In the genomic region with DNA sequence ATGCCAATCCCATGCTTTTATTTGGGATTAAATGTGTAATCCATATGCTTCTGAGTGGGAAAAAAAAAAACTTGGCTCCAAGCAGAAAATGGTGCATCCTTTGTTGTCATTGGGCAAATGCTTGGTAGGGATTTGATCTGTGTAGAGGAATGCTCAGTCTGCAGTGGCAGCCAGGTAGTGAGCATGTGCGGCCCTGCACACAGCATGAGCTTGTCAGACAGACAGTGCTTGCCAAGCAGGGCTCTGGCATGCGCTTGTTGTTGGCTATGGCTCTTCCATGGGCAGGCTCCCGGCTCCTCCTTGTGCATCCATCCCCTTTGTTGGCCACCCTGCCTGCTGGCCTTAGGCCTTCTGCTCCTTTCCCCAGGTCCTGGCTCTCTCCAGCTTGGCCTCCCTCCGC, we compare ENCODE assay signal across 15 cellular contexts.
DNase-seq lines count a peak whose midpoint lies in the region; ATAC-seq and TF ChIP-seq lines count a peak whose summit lies in the region.
"Had no signal": no experiment of that assay in that cellular context is flagged by ENCODE, and none has a peak within 500 bp of the region (broad histone marks: within the 10 kb centered on the region; RNA-seq: fewer than 3 reads in every experiment).

No MANE protein-coding gene starts in this region.

- H3F3A ChIP-seq in PC-9 (ENCODE audit: insufficient read depth, low read depth): no peaks in the 10 kb centered on the region

- CTCF ChIA-PET in PC-9 (lab: Charles Lee): no interaction called here

- no peak overlapping the region for H3K27ac Mint-ChIP-seq in stimulated activated naive CD8-positive, alpha-beta T cell treated with anti-CD3 and anti-CD28 coated beads, Interleukin-15, amount 100 ng/mL, for 72 hours

- H3K4me2 ChIP-seq in PC-9: no peak overlapping the region

- H3K9me3 ChIP-seq in left ventricle myocardium inferior (replicated peaks) (no peaks in the 10 kb centered on the region), PC-9 (ENCODE audit: insufficient read depth, low read depth) (no peaks in the 10 kb centered on the region)

- no peak for ATAC-seq in stimulated activated naive CD8-positive, alpha-beta T cell treated with anti-CD3 and anti-CD28 coated beads, Interleukin-15, amount 100 ng/mL, for 72 hours

- no TSS peak for BruUV-seq in PC-9 (replicated peaks; lab: Mats Ljungman, UMichigan)

- H3K27me3 ChIP-seq in left ventricle myocardium inferior (ENCODE audit: low read depth): no peaks in the 10 kb centered on the region
- H3K27me3 ChIP-seq in rectal smooth muscle tissue (ENCODE audit: control insufficient read depth, insufficient read depth, low read length): no peaks in the 10 kb centered on the region
- H3K27me3 ChIP-seq in PC-9 (ENCODE audit: insufficient read depth, low read depth): no peaks in the 10 kb centered on the region

- H3K9ac ChIP-seq in rectal smooth muscle tissue (ENCODE audit: low read length): no peak overlapping the region

- no peak overlapping the region for H3K4me3 Mint-ChIP-seq in stimulated activated naive CD8-positive, alpha-beta T cell treated with anti-CD3 and anti-CD28 coated beads, Interleukin-15, amount 100 ng/mL, for 72 hours

- H2AFZ ChIP-seq in PC-9: no peak overlapping the region

- peaks cover 28% of the 10 kb centered on the region for H3K4me1 Mint-ChIP-seq in stimulated activated naive CD8-positive, alpha-beta T cell treated with anti-CD3 and anti-CD28 coated beads, Interleukin-15, amount 100 ng/mL, for 72 hours

- no peak for TF ChIP-seq CTCF in left ventricle myocardium inferior (IDR thresholded peaks at IDR 0.05; ENCODE audit: borderline replicate concordance)
- TF ChIP-seq CTCF in PC-9 (conservative IDR thresholded peaks at IDR 0.05): no peak

- H3K27ac ChIP-seq in left ventricle myocardium inferior (replicated peaks) (no peak overlapping the region), rectal smooth muscle tissue (ENCODE audit: low read depth, low read length) (peak overlapping the region; percentile 65), PC-9 (no peak overlapping the region)
- H3K27ac ChIP-seq: SK-N-MC had no signal

- no peaks in the 10 kb centered on the region for H4K20me1 ChIP-seq in PC-9 (ENCODE audit: insufficient read depth)

- no peaks in the 10 kb centered on the region for H3K9me3 Mint-ChIP-seq in stimulated activated naive CD8-positive, alpha-beta T cell treated with anti-CD3 and anti-CD28 coated beads, Interleukin-15, amount 100 ng/mL, for 72 hours

- H3K4me1 ChIP-seq in left ventricle myocardium inferior (no peaks in the 10 kb centered on the region), rectal smooth muscle tissue (ENCODE audit: control insufficient read depth, insufficient read depth, low read length) (no peaks in the 10 kb centered on the region), PC-9 (replicated peaks; ENCODE audit: insufficient read depth) (no peaks in the 10 kb centered on the region)

- no peaks in the 10 kb centered on the region for H3K9me2 ChIP-seq in PC-9 (ENCODE audit: insufficient read depth)

- DNase-seq in Ammon's horn (ENCODE audit: low spot score) (peak; percentile 38), cerebellum (ENCODE audit: low spot score) (peak; percentile 84), left ventricle myocardium inferior (peak; percentile 36), PC-9 (no peak), NCI-H2081 (lab: John Stamatoyannopoulos, UW) (no peak)
- DNase-seq in stimulated activated CD4-positive, alpha-beta T cell treated with anti-CD3 and anti-CD28 coated beads, Interleukin-12 subunit alpha, Interleukin-12 subunit beta, amount 100 ng/mL, for 4 hours: no peak
- DNase-seq in stimulated activated naive CD8-positive, alpha-beta T cell treated with anti-CD3 and anti-CD28 coated beads, Interleukin-15, amount 100 ng/mL, for 72 hours: no peak
- DNase-seq: DMS153, HCEC 1CT, MV-4-11, NCI-H1436, NCI-H2029 treated with DMSO at 0.1 percent for 48 hours, NCI-H524 treated with DMSO at 0.1 percent for 48 hours had no signal

- intact Hi-C loops in left ventricle myocardium inferior (cut with micrococcal nuclease): no loop called here
- intact Hi-C loops in PC-9 (cut with micrococcal nuclease; ENCODE audit: unreplicated experiment): no loop called here

- H3K36me3 ChIP-seq in left ventricle myocardium inferior (no peaks in the 10 kb centered on the region), rectal smooth muscle tissue (ENCODE audit: control insufficient read depth, insufficient read depth, low read length) (no peaks in the 10 kb centered on the region), PC-9 (ENCODE audit: low read depth) (no peaks in the 10 kb centered on the region)

- H3K4me3 ChIP-seq in left ventricle myocardium inferior (no peak overlapping the region), rectal smooth muscle tissue (ENCODE audit: low read length) (no peak overlapping the region), PC-9 (no peak overlapping the region)
- H3K4me3 ChIP-seq: SK-N-MC had no signal

- H3K79me2 ChIP-seq in PC-9 (ENCODE audit: low read depth): no peaks in the 10 kb centered on the region

- no peaks in the 10 kb centered on the region for H3K27me3 Mint-ChIP-seq in stimulated activated naive CD8-positive, alpha-beta T cell treated with anti-CD3 and anti-CD28 coated beads, Interleukin-15, amount 100 ng/mL, for 72 hours

- POLR2A ChIA-PET in PC-9 (lab: Charles Lee; ENCODE audit: unreplicated experiment): no interaction called here

Comparison
In these comparisons a context has a peak if more than half of its experiments do, and no peak if none do; other contexts are left out.
1. DNase-seq: peak in Ammon's horn (single experiment), cerebellum (single experiment) and left ventricle myocardium inferior (single experiment); none in stimulated activated CD4-positive, alpha-beta T cell treated with anti-CD3 and anti-CD28 coated beads, Interleukin-12 subunit alpha, Interleukin-12 subunit beta, amount 100 ng/mL, for 4 hours (single experiment), PC-9 (0 of 2), stimulated activated naive CD8-positive, alpha-beta T cell treated with anti-CD3 and anti-CD28 coated beads, Interleukin-15, amount 100 ng/mL, for 72 hours (0 of 2) and NCI-H2081 (0 of 2).